8 cellular contexts compared by ENCODE assay signal in genomic region chr3:40308725-40309438, GRCh38. TPM values are rescaled to one million over a fixed set of nuclear protein-coding genes. Genes with fewer than 3 reads are reported as not detected.
DNase-seq lines count a peak whose midpoint lies in the region; ATAC-seq and TF ChIP-seq lines count a peak whose summit lies in the region.

No MANE protein-coding gene starts in this region.

- H3K9me3 ChIP-seq in muscle layer of duodenum (ENCODE audit: control insufficient read depth in 1 of 2, low read length in 2 of 2): no peaks in the 10 kb centered on the region

- peaks cover 7 to 33% (median 19%) of the 10 kb centered on the region in 3 donors for H3K4me1 Mint-ChIP-seq in IgD-negative memory B cell

- H3K4me3 Mint-ChIP-seq in IgD-negative memory B cell: peak overlapping the region; percentile 100

- peaks cover 19 to 24% of the 10 kb centered on the region in 2 donors for H3K36me3 ChIP-seq in muscle layer of duodenum (ENCODE audit: control insufficient read depth in 1 of 2, insufficient read depth in 2 of 2, low read length in 2 of 2)

- no peaks in the 10 kb centered on the region for H3K9me3 Mint-ChIP-seq in IgD-negative memory B cell

- H3K4me1 ChIP-seq in muscle layer of duodenum (ENCODE audit: control insufficient read depth in 1 of 2, insufficient read depth in 2 of 2, low read length in 2 of 2): peaks cover 13 to 31% of the 10 kb centered on the region in 2 donors

- H3K36me3 Mint-ChIP-seq in IgD-negative memory B cell: no peaks in the 10 kb centered on the region

- peak overlapping the region; percentile 98 to 99 for H3K27ac ChIP-seq in coronary artery
- peak overlapping the region; percentile 86 for H3K27ac ChIP-seq in muscle layer of duodenum (ENCODE audit: low read length)

- peak; percentile 1 for ATAC-seq in GM18870 (IDR thresholded peaks at IDR 0.05; ENCODE audit: unreplicated experiment)
- no peak for ATAC-seq in GM21786 (IDR thresholded peaks at IDR 0.05; ENCODE audit: unreplicated experiment)

- no peaks in the 10 kb centered on the region for H3K27me3 ChIP-seq in muscle layer of duodenum (ENCODE audit: low read depth, low read length)

- DNase-seq in coronary artery (ENCODE audit: low spot score): no peak
- no peak for DNase-seq in NCI-H187 treated with DMSO at 0.1 percent for 48 hours (lab: John Stamatoyannopoulos, UW)
- no peak for DNase-seq in GDM1 (lab: John Stamatoyannopoulos, UW)
- no peak for DNase-seq in SIG-M5 treated with dmso at 0.1 percent for 504 hours (lab: John Stamatoyannopoulos, UW; ENCODE audit: unreplicated experiment)

- peak overlapping the region; percentile 87 for H3K4me3 ChIP-seq in coronary artery
- peak overlapping the region; percentile 76 to 91 for H3K4me3 ChIP-seq in muscle layer of duodenum (ENCODE audit: low read depth in 1 of 2, low read length in 2 of 2)

- H3K27me3 Mint-ChIP-seq in IgD-negative memory B cell: no peaks in the 10 kb centered on the region

- no peak for TF ChIP-seq CTCF in coronary artery (IDR thresholded peaks at IDR 0.05)

- peak overlapping the region; percentile 99 to 100 (median 99) for H3K27ac Mint-ChIP-seq in IgD-negative memory B cell

RNA-seq across cellular contexts. Expression of gene EIF1B, which starts 0.6 kb away (rescaled TPM):
- polyA plus RNA-seq in IgD-negative memory B cell: 84.0 TPM
